Comparison of ENCODE assay signal across 9 cellular contexts in genomic region chr10:71985542-71986250, GRCh38. TPM values are rescaled to one million over a fixed set of nuclear protein-coding genes. Genes with fewer than 3 reads are reported as not detected.
DNase-seq lines count a peak whose midpoint lies in the region; ATAC-seq and TF ChIP-seq lines count a peak whose summit lies in the region.
"Had no signal": no experiment of that assay in that cellular context is flagged by ENCODE, and none has a peak within 500 bp of the region (broad histone marks: within the 10 kb centered on the region; RNA-seq: fewer than 3 reads in every experiment).

No MANE protein-coding gene starts in this region.

- H3K27ac ChIP-seq in left ventricle myocardium inferior (replicated peaks) = peak overlapping the region; percentile 89
- peak overlapping the region in 4 of 5 donors; percentile 76 to 89 (median 85) for H3K27ac ChIP-seq in stomach
- no peak overlapping the region for H3K27ac ChIP-seq in effector memory CD4-positive, alpha-beta T cell (ENCODE audit: insufficient read depth, low read length, poor library complexity, severe bottlenecking)

- no peak for TF ChIP-seq CTCF in activated B cell treated with CpG ODN at 0.5 μM for 24 hours (IDR thresholded peaks at IDR 0.05)
- peak; percentile 31 for TF ChIP-seq CTCF in left ventricle myocardium inferior (IDR thresholded peaks at IDR 0.05; ENCODE audit: borderline replicate concordance)
- TF ChIP-seq CTCF in stomach (IDR thresholded peaks at IDR 0.05) = peak in 1 of 7 experiments; percentile 23

- H3K4me1 ChIP-seq in left ventricle myocardium inferior = peaks cover 92% of the 10 kb centered on the region
- H3K4me1 ChIP-seq in stomach = peaks cover 66 to 86% (median 76%) of the 10 kb centered on the region in 4 donors
- H3K4me1 ChIP-seq in effector memory CD4-positive, alpha-beta T cell (ENCODE audit: control insufficient read depth, insufficient read depth, low read length, poor library complexity, severe bottlenecking) = no peaks in the 10 kb centered on the region

- H3K27me3 Mint-ChIP-seq in activated B cell treated with CpG ODN at 0.5 μM for 24 hours = peaks cover 5% of the 10 kb centered on the region

- H3K36me3 ChIP-seq in left ventricle myocardium inferior (no peaks in the 10 kb centered on the region), stomach (no peaks in the 10 kb centered on the region)
- no peaks in the 10 kb centered on the region for H3K36me3 ChIP-seq in effector memory CD4-positive, alpha-beta T cell (ENCODE audit: control insufficient read depth, insufficient read depth, low read length)

- TF ChIP-seq POLR2A in stomach (IDR thresholded peaks at IDR 0.05) = no peak

- POLR2A ChIA-PET in activated B cell treated with CpG ODN at 0.5 μM for 24 hours (lab: Charles Lee) = no interaction called here

- H3K4me1 Mint-ChIP-seq in activated B cell treated with CpG ODN at 0.5 μM for 24 hours = peaks cover 16% of the 10 kb centered on the region

- H3K27me3 ChIP-seq in left ventricle myocardium inferior (ENCODE audit: low read depth) (no peaks in the 10 kb centered on the region), stomach (no peaks in the 10 kb centered on the region)
- H3K27me3 ChIP-seq in effector memory CD4-positive, alpha-beta T cell (replicated peaks; ENCODE audit: control insufficient read depth, insufficient read depth, low read length, poor library complexity, severe bottlenecking) = peaks cover 3% of the 10 kb centered on the region

- CTCF ChIA-PET in activated B cell treated with CpG ODN at 0.5 μM for 24 hours (lab: Charles Lee) = interaction anchor here (1.4 kb wide), 1 partner anchor 9 kb away, joined by 4 read pairs; no protein-coding TSS in a partner anchor

- H3K9me3 ChIP-seq in left ventricle myocardium inferior (replicated peaks) = no peaks in the 10 kb centered on the region
- H3K9me3 ChIP-seq in stomach = no peaks in the 10 kb centered on the region
- H3K9me3 ChIP-seq in effector memory CD4-positive, alpha-beta T cell (ENCODE audit: control insufficient read depth, low read length) = no peaks in the 10 kb centered on the region

- peak overlapping the region; percentile 31 for H3K4me3 ChIP-seq in left ventricle myocardium inferior
- H3K4me3 ChIP-seq in stomach = no peak overlapping the region
- no peak overlapping the region for H3K4me3 ChIP-seq in effector memory CD4-positive, alpha-beta T cell (ENCODE audit: insufficient read depth, low read depth, low read length, poor library complexity, severe bottlenecking)

- intact Hi-C loops in activated B cell treated with CpG ODN at 0.5 μM for 24 hours (cut with micrococcal nuclease) = no loop called here
- intact Hi-C loops in left ventricle myocardium inferior (cut with micrococcal nuclease) = no loop called here
- intact Hi-C loops in stomach (cut with DNase I; ENCODE audit: low total_unique reads) = no loop called here

- H3K27ac Mint-ChIP-seq in activated B cell treated with CpG ODN at 0.5 μM for 24 hours = no peak overlapping the region

- H3K9me3 Mint-ChIP-seq in activated B cell treated with CpG ODN at 0.5 μM for 24 hours = no peaks in the 10 kb centered on the region

- WGBS in stomach, 5 donors = 44 to 68% (median 56%) methylated on average over 4 of the region's 4 CpGs

- DNase-seq in activated B cell treated with CpG ODN at 0.5 μM for 24 hours (no peak), left ventricle myocardium inferior (no peak), stomach (no peak), iPS-NIHi11 (ENCODE audit: low spot score) (no peak), SHP77 treated with DMSO at 0.1 percent for 48 hours (lab: John Stamatoyannopoulos, UW) (no peak), GM19240 (ENCODE audit: insufficient read length, low spot score) (no peak)
- no peak for DNase-seq in effector memory CD4-positive, alpha-beta T cell
- DNase-seq: NCI-H187 treated with DMSO at 0.1 percent for 48 hours had no signal

- TF ChIP-seq EP300 in stomach (IDR thresholded peaks at IDR 0.05) = no peak

- ATAC-seq in GM18907 (IDR thresholded peaks at IDR 0.05; ENCODE audit: unreplicated experiment) (peak; percentile 38), activated B cell treated with CpG ODN at 0.5 μM for 24 hours (ENCODE audit: low read depth) (peak; percentile 31)

- H3K36me3 Mint-ChIP-seq in activated B cell treated with CpG ODN at 0.5 μM for 24 hours (ENCODE audit: low read depth) = no peaks in the 10 kb centered on the region

- H3K4me3 Mint-ChIP-seq in activated B cell treated with CpG ODN at 0.5 μM for 24 hours = no peak overlapping the region

RNA-seq across cellular contexts. Expression of gene CHST3, which starts 21.5 kb away (rescaled TPM):
- not detected in 2 replicates for total RNA-seq in activated B cell treated with CpG ODN at 0.5 μM for 24 hours
- 18.0 TPM for total RNA-seq in left ventricle myocardium inferior
- total RNA-seq in stomach = 10 to 100 TPM in 4 of 5 donors, 1 to 10 TPM in 1; 4.9 to 26.8 (median 17.0) TPM
- 1 to 10 TPM; 1.5 to 4.7 (median 3.3) TPM for polyA plus RNA-seq in stomach
